ENCODE assay signal across 6 cellular contexts in genomic region chr9:26658476-26658875, GRCh38.
"Had no signal": no experiment of that assay in that cellular context is flagged by ENCODE, and none has a peak within 500 bp of the region (broad histone marks: within the 10 kb centered on the region; RNA-seq: fewer than 3 reads in every experiment).

No MANE protein-coding gene starts in this region.

- ATAC-seq: HepG2, K562 had no signal

- H3K4me1 Mint-ChIP-seq: IgD-negative memory B cell had no signal

- H3K4me3 ChIP-seq: K562 had no signal

- H3K27ac Mint-ChIP-seq: IgD-negative memory B cell had no signal

- DNase-seq: IMR-90, KBM-7 had no signal

- H3K27ac ChIP-seq: HL-60 had no signal

- H3K36me3 Mint-ChIP-seq: IgD-negative memory B cell had no signal

- H3K4me3 Mint-ChIP-seq: IgD-negative memory B cell had no signal
